18 cellular contexts compared by ENCODE assay signal in the genomic region with DNA sequence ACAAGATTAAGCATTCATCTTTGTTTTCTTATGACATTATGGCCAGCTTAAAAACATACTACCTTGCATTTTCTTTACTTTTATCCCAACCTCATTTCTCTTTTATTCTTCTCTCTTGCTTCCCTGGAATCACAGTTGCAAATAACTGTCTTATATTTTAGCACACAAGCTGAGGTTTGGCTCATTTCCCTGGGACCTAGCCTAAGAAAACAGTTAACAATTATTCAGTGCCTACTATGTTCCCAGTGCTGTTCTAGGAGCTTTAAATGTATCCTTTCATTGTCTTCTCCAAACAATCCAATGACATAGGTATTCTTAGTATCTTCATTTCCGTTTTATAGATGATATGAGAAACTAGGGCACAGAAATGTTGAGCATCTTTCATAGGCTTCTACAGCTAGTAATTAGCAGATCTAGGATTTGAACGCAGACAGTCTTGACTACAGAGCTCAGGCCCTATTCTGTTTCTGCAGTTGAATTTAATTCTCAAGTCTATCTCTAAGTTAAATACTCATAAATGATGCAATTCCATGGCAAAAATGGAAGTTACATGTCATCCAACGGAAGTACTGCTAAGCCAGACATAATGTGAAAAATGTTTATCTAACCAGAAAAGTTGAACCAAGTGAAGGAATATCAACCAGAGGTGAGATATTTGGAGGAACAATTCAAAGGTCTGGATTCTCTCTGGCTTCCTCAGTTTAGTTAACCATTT.
"Had no signal": no experiment of that assay in that cellular context is flagged by ENCODE, and none has a peak within 500 bp of the region (broad histone marks: within the 10 kb centered on the region; RNA-seq: fewer than 3 reads in every experiment).

No MANE protein-coding gene starts in this region.

- H3K9me3 ChIP-seq: adrenal gland, gastrocnemius medialis, heart right ventricle, left lung, psoas muscle had no signal

- H3K4me3 ChIP-seq: adrenal gland, gastrocnemius medialis, heart right ventricle, left lung, psoas muscle had no signal

- H3K4me1 ChIP-seq: adrenal gland, gastrocnemius medialis, left lung, psoas muscle had no signal

- H3K27me3 ChIP-seq: adrenal gland, gastrocnemius medialis had no signal

- FAIRE-seq: bronchial epithelial cell, colon had no signal

- H3K36me3 ChIP-seq: adrenal gland, gastrocnemius medialis, heart right ventricle, left lung had no signal

- H3K9me3 Mint-ChIP-seq: activated T-helper 1 cell treated with anti-CD3 and anti-CD28 coated beads, Interleukin-12 subunit alpha, Interleukin-12 subunit beta, Interleukin-2, Interleukin-4 antibody, amounts not matched to agents 30 ng/mL and 10 ng/mL and 1 ng/mL, durations not matched to agents 14 hours and 24 hours and 36 hours; nephron had no signal

- H3K27ac Mint-ChIP-seq: activated CD4-positive, alpha-beta T cell treated with anti-CD3 and anti-CD28 coated beads for 36 hours; activated T-helper 1 cell treated with anti-CD3 and anti-CD28 coated beads, Interleukin-12 subunit alpha, Interleukin-12 subunit beta, Interleukin-2, Interleukin-4 antibody, amounts not matched to agents 30 ng/mL and 10 ng/mL and 1 ng/mL, durations not matched to agents 14 hours and 24 hours and 36 hours; nephron had no signal

- H3K27ac ChIP-seq: adrenal gland, gastrocnemius medialis, heart right ventricle, left lung, psoas muscle, VCaP had no signal

- DNase-seq: activated CD4-positive, alpha-beta T cell treated with anti-CD3 and anti-CD28 coated beads for 36 hours; activated naive CD4-positive, alpha-beta T cell treated with Interleukin-2 at 50 U/mL for 16 hours; adrenal gland; erythroblast; gastrocnemius medialis; heart right ventricle; islet precursor cell; left lung; mesendoderm; psoas muscle; stimulated activated CD4-positive, alpha-beta T cell treated with anti-CD3 and anti-CD28 coated beads, Interleukin-12 subunit alpha, Interleukin-12 subunit beta, amount 100 ng/mL, for 4 hours; stimulated activated naive CD4-positive, alpha-beta T cell treated with Interleukin-2 at 50 U/mL for 16 hours; T1000 had no signal

- H3K4me3 Mint-ChIP-seq: activated CD4-positive, alpha-beta T cell treated with anti-CD3 and anti-CD28 coated beads for 36 hours; activated T-helper 1 cell treated with anti-CD3 and anti-CD28 coated beads, Interleukin-12 subunit alpha, Interleukin-12 subunit beta, Interleukin-2, Interleukin-4 antibody, amounts not matched to agents 30 ng/mL and 10 ng/mL and 1 ng/mL, durations not matched to agents 14 hours and 24 hours and 36 hours; nephron had no signal

- H3K4me1 Mint-ChIP-seq: nephron had no signal
